34 cellular contexts compared by ENCODE assay signal in the genomic region with DNA sequence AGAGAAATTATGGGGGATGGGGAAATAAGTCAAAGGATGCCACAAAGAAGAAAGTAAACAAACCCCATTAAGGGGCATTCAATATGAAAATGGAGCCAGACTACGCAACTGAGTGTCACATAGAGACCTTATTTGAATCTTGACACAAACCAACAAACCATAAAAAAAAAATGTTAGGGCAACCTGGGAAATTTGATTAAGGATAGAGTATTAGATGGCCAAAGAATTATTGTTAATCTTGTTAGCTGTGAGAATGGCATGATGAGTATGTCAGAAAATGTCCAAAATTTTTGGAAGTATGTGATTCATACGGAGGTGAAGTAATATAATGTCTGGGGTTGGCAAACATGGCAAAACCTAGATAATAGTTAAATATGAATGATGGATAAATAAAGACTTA.
"Had no signal": no experiment of that assay in that cellular context is flagged by ENCODE, and none has a peak within 500 bp of the region (broad histone marks: within the 10 kb centered on the region; RNA-seq: fewer than 3 reads in every experiment).

No MANE protein-coding gene starts in this region.

- H3K27me3 ChIP-seq: MG63 had no signal

- H3K9me3 ChIP-seq: MG63 had no signal

- DNase-seq: Karpas-422, Kasumi-1, MG63, MM.1S, MV-4-11, NCI-H1048, NCI-H1092, NCI-H1092 treated with DMSO at 0.1 percent for 48 hours, NCI-H1105, NCI-H1105 treated with DMSO at 0.1 percent for 48 hours, NCI-H1417, NCI-H1417 treated with DMSO at 0.1 percent for 48 hours, NCI-H1436, NCI-H1436 treated with DMSO at 0.1 percent for 48 hours, NCI-H146, NCI-H1694, NCI-H1694 treated with DMSO at 0.1 percent for 48 hours, NCI-H187, NCI-H187 treated with DMSO at 0.1 percent for 48 hours, NCI-H1930, NCI-H2029, NCI-H2029 treated with DMSO at 0.1 percent for 48 hours, NCI-H2081, NCI-H2081 treated with DMSO at 0.1 percent for 48 hours, NCI-H2107, NCI-H2171, NCI-H2171 treated with DMSO at 0.1 percent for 48 hours, NCI-H2227 treated with DMSO at 0.1 percent for 48 hours, NCI-H226, NCI-H345, NCI-H446, NCI-H446 treated with DMSO at 0.1 percent for 48 hours, NCI-H510A, NCI-H510A treated with DMSO at 0.1 percent for 48 hours had no signal

- H3K36me3 ChIP-seq: MG63 had no signal

- H3K4me3 ChIP-seq: MG63 had no signal
